24 cellular contexts compared by ENCODE assay signal in genomic region chr4:61173799-61174198, GRCh38. TPM values are rescaled to one million over a fixed set of nuclear protein-coding genes. Genes with fewer than 3 reads are reported as not detected.
"Had no signal": no experiment of that assay in that cellular context is flagged by ENCODE, and none has a peak within 500 bp of the region (broad histone marks: within the 10 kb centered on the region; RNA-seq: fewer than 3 reads in every experiment).

No MANE protein-coding gene starts in this region.

- H3K27ac Mint-ChIP-seq: activated B cell treated with CpG ODN at 0.5 μM for 24 hours; activated CD4-positive, alpha-beta memory T cell treated with anti-CD3 and anti-CD28 coated beads for 36 hours; activated CD4-positive, alpha-beta T cell treated with anti-CD3 and anti-CD28 coated beads, Interleukin-2, amount 10 ng/mL, durations not matched to agents 7 days and 5 days; activated naive CD8-positive, alpha-beta T cell; T-helper 1 cell treated with Interleukin-12 subunit alpha and Interleukin-12 subunit beta and Interleukin-4 antibody, amounts not matched to agents 30 μg/mL and 1 μg/mL, for 36 hours had no signal

- H3K9me3 Mint-ChIP-seq: activated CD4-positive, alpha-beta memory T cell treated with anti-CD3 and anti-CD28 coated beads for 36 hours; activated CD4-positive, alpha-beta T cell treated with anti-CD3 and anti-CD28 coated beads, Interleukin-2, amount 10 ng/mL, durations not matched to agents 7 days and 5 days; activated T-cell treated with anti-CD3 and anti-CD28 coated beads, Interleukin-2, amount 50 U/mL, for 4 hours; T-helper 1 cell treated with Interleukin-12 subunit alpha and Interleukin-12 subunit beta and Interleukin-4 antibody, amounts not matched to agents 30 μg/mL and 1 μg/mL, for 36 hours had no signal

- H3K27me3 Mint-ChIP-seq: activated B cell treated with CpG ODN at 0.5 μM for 24 hours; activated CD4-positive, alpha-beta memory T cell treated with anti-CD3 and anti-CD28 coated beads for 36 hours; activated CD4-positive, alpha-beta T cell treated with anti-CD3 and anti-CD28 coated beads, Interleukin-2, amount 10 ng/mL, durations not matched to agents 7 days and 5 days; activated naive CD8-positive, alpha-beta T cell had no signal

- H3K36me3 Mint-ChIP-seq: activated CD4-positive, alpha-beta memory T cell treated with anti-CD3 and anti-CD28 coated beads for 36 hours; activated naive CD8-positive, alpha-beta T cell had no signal

- H3K4me3 Mint-ChIP-seq: activated B cell treated with CpG ODN at 0.5 μM for 24 hours; activated CD4-positive, alpha-beta memory T cell treated with anti-CD3 and anti-CD28 coated beads for 36 hours; activated CD4-positive, alpha-beta T cell treated with anti-CD3 and anti-CD28 coated beads, Interleukin-2, amount 10 ng/mL, durations not matched to agents 7 days and 5 days; activated naive CD8-positive, alpha-beta T cell; activated T-cell treated with anti-CD3 and anti-CD28 coated beads, Interleukin-2, amount 50 U/mL, for 4 hours; T-helper 1 cell treated with Interleukin-12 subunit alpha and Interleukin-12 subunit beta and Interleukin-4 antibody, amounts not matched to agents 30 μg/mL and 1 μg/mL, for 36 hours had no signal

- H3K4me3 ChIP-seq: K562 had no signal

- H3K4me1 Mint-ChIP-seq: activated B cell treated with CpG ODN at 0.5 μM for 24 hours; activated CD4-positive, alpha-beta T cell treated with anti-CD3 and anti-CD28 coated beads, Interleukin-2, amount 10 ng/mL, durations not matched to agents 7 days and 5 days had no signal

- ATAC-seq: activated T-cell treated with anti-CD3 and anti-CD28 coated beads, Interleukin-2, amount 50 U/mL, for 4 hours; K562 had no signal

- DNase-seq: activated B cell treated with CpG ODN at 0.5 μM for 24 hours; activated CD4-positive, alpha-beta memory T cell treated with anti-CD3 and anti-CD28 coated beads for 36 hours; activated CD4-positive, alpha-beta T cell treated with anti-CD3 and anti-CD28 coated beads, Interleukin-2, amount 10 ng/mL, durations not matched to agents 7 days and 5 days; activated CD8-positive, alpha-beta memory T cell treated with anti-CD3 and anti-CD28 coated beads for 24 hours; activated effector memory CD4-positive, alpha-beta T cell treated with anti-CD3 and anti-CD28 coated beads, Interleukin-2, amount 50 U/mL, for 16 hours; activated naive CD4-positive, alpha-beta T cell treated with Interleukin-2 at 50 U/mL for 16 hours; activated T-cell treated with anti-CD3 and anti-CD28 coated beads, Interleukin-2, amount 50 U/mL, for 4 hours; central memory CD4-positive, alpha-beta T cell; Karpas-422; MM.1S; NCI-H1105; NCI-H1436; NCI-H1694 treated with DMSO at 0.1 percent for 48 hours; NCI-H2029 treated with DMSO at 0.1 percent for 48 hours; NCI-H345; NCI-H510A; NCI-H526 treated with DMSO at 0.1 percent for 48 hours; NCI-H82; NK-92 treated with Interleukin-12 subunit alpha and Interleukin-12 subunit beta, amount 100 ng/mL, for 24 hours; SHP77 treated with DMSO at 0.1 percent for 48 hours; T-helper 9 cell had no signal

RNA-seq across cellular contexts. Expression of gene ADGRL3, which starts 26.3 kb away (rescaled TPM):
- total RNA-seq: activated B cell treated with CpG ODN at 0.5 μM for 24 hours; activated CD4-positive, alpha-beta memory T cell treated with anti-CD3 and anti-CD28 coated beads for 36 hours; activated CD4-positive, alpha-beta T cell treated with anti-CD3 and anti-CD28 coated beads, Interleukin-2, amount 10 ng/mL, durations not matched to agents 7 days and 5 days; activated T-cell treated with anti-CD3 and anti-CD28 coated beads, Interleukin-2, amount 50 U/mL, for 4 hours had no signal
